Comparison of ENCODE assay signal across 28 cellular contexts in genomic region chr11:113907681-113908080, GRCh38. TPM values are rescaled to one million over a fixed set of nuclear protein-coding genes. Genes with fewer than 3 reads are reported as not detected.
"Had no signal": no experiment of that assay in that cellular context is flagged by ENCODE, and none has a peak within 500 bp of the region (broad histone marks: within the 10 kb centered on the region; RNA-seq: fewer than 3 reads in every experiment).

No MANE protein-coding gene starts in this region.

- H3K27ac ChIP-seq: ascending aorta, cardiac muscle cell, right lobe of liver, upper lobe of right lung had no signal

- H3K4me3 Mint-ChIP-seq: activated naive CD4-positive, alpha-beta T cell treated with anti-CD3 and anti-CD28 coated beads for 36 hours; activated naive CD8-positive, alpha-beta T cell treated with anti-CD3 and anti-CD28 coated beads, Interleukin-2, amount 10 ng/mL, durations not matched to agents 7 days and 5 days; brain; effector memory CD8-positive, alpha-beta T cell; naive thymus-derived CD4-positive, alpha-beta T cell; stimulated activated naive CD8-positive, alpha-beta T cell treated with anti-CD3 and anti-CD28 coated beads, Interleukin-15, Interleukin-2, amounts not matched to agents 100 ng/mL and 50 ng/mL, for 24 hours; T-helper 2 cell treated with Interferon-gamma antibody and Interleukin-4, amounts not matched to agents 5 μg/mL and 100 μg/mL, for 36 hours had no signal

- H3K4me1 ChIP-seq: ascending aorta, upper lobe of right lung had no signal

- H3K27ac Mint-ChIP-seq: activated naive CD4-positive, alpha-beta T cell treated with anti-CD3 and anti-CD28 coated beads for 36 hours; activated naive CD8-positive, alpha-beta T cell treated with anti-CD3 and anti-CD28 coated beads, Interleukin-2, amount 10 ng/mL, durations not matched to agents 7 days and 5 days; effector memory CD8-positive, alpha-beta T cell; naive thymus-derived CD4-positive, alpha-beta T cell; stimulated activated naive CD8-positive, alpha-beta T cell treated with anti-CD3 and anti-CD28 coated beads, Interleukin-15, Interleukin-2, amounts not matched to agents 100 ng/mL and 50 ng/mL, for 24 hours; T-helper 2 cell treated with Interferon-gamma antibody and Interleukin-4, amounts not matched to agents 5 μg/mL and 100 μg/mL, for 36 hours had no signal

- DNase-seq: activated CD4-positive, alpha-beta T cell treated with anti-CD3 and anti-CD28 coated beads for 4 hours; activated CD4-positive, alpha-beta T cell treated with anti-CD3 and anti-CD28 coated beads, Interleukin-2, amount 50 U/mL, for 4 hours; activated CD8-positive, alpha-beta memory T cell treated with anti-CD3 and anti-CD28 coated beads for 24 hours; activated effector memory CD4-positive, alpha-beta T cell treated with anti-CD3 and anti-CD28 coated beads, Interleukin-2, amount 50 U/mL, for 16 hours; activated naive CD4-positive, alpha-beta T cell treated with anti-CD3 and anti-CD28 coated beads for 36 hours; activated naive CD8-positive, alpha-beta T cell treated with anti-CD3 and anti-CD28 coated beads, Interleukin-2, amount 10 ng/mL, durations not matched to agents 7 days and 5 days; cortex of kidney; effector memory CD8-positive, alpha-beta T cell; midbrain; naive thymus-derived CD4-positive, alpha-beta T cell; posterior cingulate gyrus; right lobe of liver; stimulated activated CD4-positive, alpha-beta T cell treated with anti-CD3 and anti-CD28 coated beads, Interleukin-2, amount 100 ng/mL, for 48 hours; T-helper 1 cell; upper lobe of right lung had no signal

- H3K4me3 ChIP-seq: ascending aorta, cardiac muscle cell, right lobe of liver, upper lobe of right lung had no signal

- H3K36me3 Mint-ChIP-seq: activated naive CD8-positive, alpha-beta T cell treated with anti-CD3 and anti-CD28 coated beads, Interleukin-2, amount 10 ng/mL, durations not matched to agents 7 days and 5 days; brain; naive thymus-derived CD4-positive, alpha-beta T cell had no signal

- H3K9me3 ChIP-seq: ascending aorta, right lobe of liver, upper lobe of right lung had no signal

- H3K36me3 ChIP-seq: ascending aorta, cardiac muscle cell, right lobe of liver, upper lobe of right lung had no signal

- H3K9me3 Mint-ChIP-seq: activated naive CD4-positive, alpha-beta T cell treated with anti-CD3 and anti-CD28 coated beads for 36 hours; activated naive CD8-positive, alpha-beta T cell treated with anti-CD3 and anti-CD28 coated beads, Interleukin-2, amount 10 ng/mL, durations not matched to agents 7 days and 5 days; effector memory CD8-positive, alpha-beta T cell; naive thymus-derived CD4-positive, alpha-beta T cell; stimulated activated naive CD8-positive, alpha-beta T cell treated with anti-CD3 and anti-CD28 coated beads, Interleukin-15, Interleukin-2, amounts not matched to agents 100 ng/mL and 50 ng/mL, for 24 hours; T-helper 2 cell treated with Interferon-gamma antibody and Interleukin-4, amounts not matched to agents 5 μg/mL and 100 μg/mL, for 36 hours had no signal

- H3K4me1 Mint-ChIP-seq: activated naive CD8-positive, alpha-beta T cell treated with anti-CD3 and anti-CD28 coated beads, Interleukin-2, amount 10 ng/mL, durations not matched to agents 7 days and 5 days; naive thymus-derived CD4-positive, alpha-beta T cell had no signal

- H3K27me3 ChIP-seq: ascending aorta, cardiac muscle cell, right lobe of liver had no signal

RNA-seq across cellular contexts. Expression of gene HTR3B, which starts 3.1 kb away (rescaled TPM):
- total RNA-seq: activated naive CD4-positive, alpha-beta T cell treated with anti-CD3 and anti-CD28 coated beads for 36 hours; activated naive CD8-positive, alpha-beta T cell treated with anti-CD3 and anti-CD28 coated beads, Interleukin-2, amount 10 ng/mL, durations not matched to agents 7 days and 5 days; ascending aorta; cardiac muscle cell; chondrocyte; endothelial cell of umbilical vein; kidney epithelial cell; lower leg skin; naive thymus-derived CD4-positive, alpha-beta T cell; omental fat pad; renal cortical epithelial cell; right lobe of liver; skeletal muscle tissue; subcutaneous adipose tissue; upper lobe of right lung had no signal
- polyA plus RNA-seq: cardiac muscle cell; endothelial cell of umbilical vein; naive thymus-derived CD4-positive, alpha-beta T cell had no signal
